1 cellular context compared by ENCODE assay signal in the genomic region with DNA sequence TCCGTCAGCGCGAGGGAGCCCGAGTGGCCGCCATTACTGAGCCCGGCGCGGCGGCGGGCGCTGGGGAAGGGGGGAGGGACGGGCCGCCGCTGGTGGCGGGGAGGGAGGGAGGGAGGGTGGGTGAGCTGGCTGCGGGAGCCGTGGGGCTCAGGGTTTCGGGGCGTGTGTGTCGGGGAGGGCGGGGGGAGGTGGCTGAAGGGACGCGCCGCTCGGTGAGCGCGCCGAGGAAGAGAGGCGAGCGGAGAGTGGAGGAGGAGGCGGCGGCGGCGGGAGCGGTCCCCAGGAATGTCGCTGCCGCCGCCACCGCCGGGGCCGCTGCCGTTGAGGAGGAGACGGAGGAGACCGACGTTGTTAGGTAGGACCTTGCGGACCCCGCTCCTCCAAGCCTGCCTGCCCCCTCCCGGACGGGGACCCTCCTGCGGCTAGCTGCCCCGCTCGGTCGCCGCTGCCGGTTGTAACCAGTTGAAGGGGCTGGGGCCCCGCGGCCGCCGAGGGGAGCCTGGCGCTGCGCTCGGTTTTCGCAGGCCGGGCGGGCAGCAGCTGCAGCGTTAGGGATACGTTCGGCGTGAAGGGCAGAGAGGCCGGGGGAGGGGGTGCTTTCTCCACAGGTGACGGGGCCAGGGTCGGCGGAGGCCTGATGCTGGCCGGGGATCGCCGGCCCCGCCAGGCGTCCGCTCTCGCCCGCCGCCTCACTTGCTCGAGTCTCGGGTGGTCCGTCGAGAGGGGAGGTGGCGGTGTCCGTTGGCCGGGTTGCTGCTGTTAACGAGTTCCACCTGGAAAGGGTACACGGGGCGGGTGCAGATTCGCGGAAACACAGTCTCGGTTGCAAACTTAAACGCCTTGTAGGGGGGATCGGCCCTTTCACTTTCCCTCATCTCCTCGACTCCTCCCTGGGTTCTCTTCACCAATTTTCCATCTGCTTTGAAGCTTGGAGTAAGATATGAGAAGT.
TF ChIP-seq lines count a peak whose summit lies in the region.

TSS of gene ARHGAP5 (plus strand) at position 224 of the 949 bp plus-strand sequence. CDS start 13,366 bp downstream, outside the sequence.

TF ChIP-seq in HepG2, 621 proteins besides CTCF, POLR2A, EP300 and RAD21 (continued from another document and continues in another):
- no peak for TF ChIP-seq GFI1 (CRISPR knock-in tag; IDR thresholded peaks at IDR 0.05; ENCODE audit: borderline replicate concordance)
- 0 out of 2 replicates have a peak, but pooled peaks have one; percentile 35 for TF ChIP-seq ZNF224 (CRISPR knock-in tag; IDR thresholded peaks at IDR 0.05)
- no peak; the same call in 1 of the 2 replicates for TF ChIP-seq TGIF2 (CRISPR knock-in tag; IDR thresholded peaks at IDR 0.05)
- no peak for TF ChIP-seq ZNF367 (CRISPR knock-in tag; IDR thresholded peaks at IDR 0.05; ENCODE audit: borderline replicate concordance)
- no peak for TF ChIP-seq TCF7L2 (IDR thresholded peaks at IDR 0.05; ENCODE audit: low read depth, low read length)
- peak; percentile 20; the same call in 1 of the 2 replicates for TF ChIP-seq ZNF263 (CRISPR knock-in tag; IDR thresholded peaks at IDR 0.05)
- TF ChIP-seq CSRNP2 (CRISPR knock-in tag; conservative IDR thresholded peaks at IDR 0.05; ENCODE audit: low read depth), result no peak
- TF ChIP-seq, protein P1, sequence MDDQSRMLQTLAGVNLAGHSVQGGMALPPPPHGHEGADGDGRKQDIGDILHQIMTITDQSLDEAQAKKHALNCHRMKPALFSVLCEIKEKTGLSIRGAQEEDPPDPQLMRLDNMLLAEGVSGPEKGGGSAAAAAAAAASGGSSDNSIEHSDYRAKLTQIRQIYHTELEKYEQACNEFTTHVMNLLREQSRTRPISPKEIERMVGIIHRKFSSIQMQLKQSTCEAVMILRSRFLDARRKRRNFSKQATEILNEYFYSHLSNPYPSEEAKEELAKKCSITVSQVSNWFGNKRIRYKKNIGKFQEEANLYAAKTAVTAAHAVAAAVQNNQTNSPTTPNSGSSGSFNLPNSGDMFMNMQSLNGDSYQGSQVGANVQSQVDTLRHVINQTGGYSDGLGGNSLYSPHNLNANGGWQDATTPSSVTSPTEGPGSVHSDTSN (CRISPR knock-in tag; IDR thresholded peaks at IDR 0.05; ENCODE audit: borderline replicate concordance), result no peak
- TF ChIP-seq CREB3 (CRISPR knock-in tag; IDR thresholded peaks at IDR 0.05), result no peak
- TF ChIP-seq ZNF770 (CRISPR knock-in tag; IDR thresholded peaks at IDR 0.05), result 0 out of 2 replicates have a peak, but pooled peaks have one; percentile 10
- 0 out of 2 replicates have a peak, but pooled peaks have one; percentile 55 for TF ChIP-seq SIN3A (IDR thresholded peaks at IDR 0.05; ENCODE audit: borderline replicate concordance, low read depth, low read length)
- TF ChIP-seq, protein P2, sequence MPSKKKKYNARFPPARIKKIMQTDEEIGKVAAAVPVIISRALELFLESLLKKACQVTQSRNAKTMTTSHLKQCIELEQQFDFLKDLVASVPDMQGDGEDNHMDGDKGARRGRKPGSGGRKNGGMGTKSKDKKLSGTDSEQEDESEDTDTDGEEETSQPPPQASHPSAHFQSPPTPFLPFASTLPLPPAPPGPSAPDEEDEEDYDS (CRISPR knock-in tag; IDR thresholded peaks at IDR 0.05), result no peak
- TF ChIP-seq ZNF256 (CRISPR knock-in tag; conservative IDR thresholded peaks at IDR 0.05), result 0 out of 2 replicates have a peak, but pooled peaks have one; percentile 83
- no peak; the same call in none of the 2 replicates for TF ChIP-seq MED1 (CRISPR knock-in tag; IDR thresholded peaks at IDR 0.05)
- TF ChIP-seq TAF1 (CRISPR knock-in tag; IDR thresholded peaks at IDR 0.05), result peak; percentile 86
- no peak for TF ChIP-seq ZIK1 (CRISPR knock-in tag; IDR thresholded peaks at IDR 0.05; ENCODE audit: borderline replicate concordance, low read depth)
- TF ChIP-seq, protein P3, sequence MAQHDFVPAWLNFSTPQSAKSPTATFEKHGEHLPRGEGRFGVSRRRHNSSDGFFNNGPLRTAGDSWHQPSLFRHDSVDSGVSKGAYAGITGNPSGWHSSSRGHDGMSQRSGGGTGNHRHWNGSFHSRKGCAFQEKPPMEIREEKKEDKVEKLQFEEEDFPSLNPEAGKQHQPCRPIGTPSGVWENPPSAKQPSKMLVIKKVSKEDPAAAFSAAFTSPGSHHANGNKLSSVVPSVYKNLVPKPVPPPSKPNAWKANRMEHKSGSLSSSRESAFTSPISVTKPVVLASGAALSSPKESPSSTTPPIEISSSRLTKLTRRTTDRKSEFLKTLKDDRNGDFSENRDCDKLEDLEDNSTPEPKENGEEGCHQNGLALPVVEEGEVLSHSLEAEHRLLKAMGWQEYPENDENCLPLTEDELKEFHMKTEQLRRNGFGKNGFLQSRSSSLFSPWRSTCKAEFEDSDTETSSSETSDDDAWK (CRISPR knock-in tag; IDR thresholded peaks at IDR 0.05), result no peak
- peak; percentile 36; the same call in 1 of the 2 replicates for TF ChIP-seq ZNF317 (CRISPR knock-in tag; IDR thresholded peaks at IDR 0.05)
- peak; percentile 64 for TF ChIP-seq DMAP1 (CRISPR knock-in tag; IDR thresholded peaks at IDR 0.05)
- no peak for TF ChIP-seq ZNF33A (CRISPR knock-in tag; IDR thresholded peaks at IDR 0.05; ENCODE audit: borderline replicate concordance)
- no peak for TF ChIP-seq NFRKB (IDR thresholded peaks at IDR 0.05)
- TF ChIP-seq ZBTB49 (CRISPR knock-in tag; IDR thresholded peaks at IDR 0.05; ENCODE audit: borderline replicate concordance), result no peak
- TF ChIP-seq SNAPC2 (CRISPR knock-in tag; IDR thresholded peaks at IDR 0.05), result peak; percentile 35
- TF ChIP-seq, protein P4, sequence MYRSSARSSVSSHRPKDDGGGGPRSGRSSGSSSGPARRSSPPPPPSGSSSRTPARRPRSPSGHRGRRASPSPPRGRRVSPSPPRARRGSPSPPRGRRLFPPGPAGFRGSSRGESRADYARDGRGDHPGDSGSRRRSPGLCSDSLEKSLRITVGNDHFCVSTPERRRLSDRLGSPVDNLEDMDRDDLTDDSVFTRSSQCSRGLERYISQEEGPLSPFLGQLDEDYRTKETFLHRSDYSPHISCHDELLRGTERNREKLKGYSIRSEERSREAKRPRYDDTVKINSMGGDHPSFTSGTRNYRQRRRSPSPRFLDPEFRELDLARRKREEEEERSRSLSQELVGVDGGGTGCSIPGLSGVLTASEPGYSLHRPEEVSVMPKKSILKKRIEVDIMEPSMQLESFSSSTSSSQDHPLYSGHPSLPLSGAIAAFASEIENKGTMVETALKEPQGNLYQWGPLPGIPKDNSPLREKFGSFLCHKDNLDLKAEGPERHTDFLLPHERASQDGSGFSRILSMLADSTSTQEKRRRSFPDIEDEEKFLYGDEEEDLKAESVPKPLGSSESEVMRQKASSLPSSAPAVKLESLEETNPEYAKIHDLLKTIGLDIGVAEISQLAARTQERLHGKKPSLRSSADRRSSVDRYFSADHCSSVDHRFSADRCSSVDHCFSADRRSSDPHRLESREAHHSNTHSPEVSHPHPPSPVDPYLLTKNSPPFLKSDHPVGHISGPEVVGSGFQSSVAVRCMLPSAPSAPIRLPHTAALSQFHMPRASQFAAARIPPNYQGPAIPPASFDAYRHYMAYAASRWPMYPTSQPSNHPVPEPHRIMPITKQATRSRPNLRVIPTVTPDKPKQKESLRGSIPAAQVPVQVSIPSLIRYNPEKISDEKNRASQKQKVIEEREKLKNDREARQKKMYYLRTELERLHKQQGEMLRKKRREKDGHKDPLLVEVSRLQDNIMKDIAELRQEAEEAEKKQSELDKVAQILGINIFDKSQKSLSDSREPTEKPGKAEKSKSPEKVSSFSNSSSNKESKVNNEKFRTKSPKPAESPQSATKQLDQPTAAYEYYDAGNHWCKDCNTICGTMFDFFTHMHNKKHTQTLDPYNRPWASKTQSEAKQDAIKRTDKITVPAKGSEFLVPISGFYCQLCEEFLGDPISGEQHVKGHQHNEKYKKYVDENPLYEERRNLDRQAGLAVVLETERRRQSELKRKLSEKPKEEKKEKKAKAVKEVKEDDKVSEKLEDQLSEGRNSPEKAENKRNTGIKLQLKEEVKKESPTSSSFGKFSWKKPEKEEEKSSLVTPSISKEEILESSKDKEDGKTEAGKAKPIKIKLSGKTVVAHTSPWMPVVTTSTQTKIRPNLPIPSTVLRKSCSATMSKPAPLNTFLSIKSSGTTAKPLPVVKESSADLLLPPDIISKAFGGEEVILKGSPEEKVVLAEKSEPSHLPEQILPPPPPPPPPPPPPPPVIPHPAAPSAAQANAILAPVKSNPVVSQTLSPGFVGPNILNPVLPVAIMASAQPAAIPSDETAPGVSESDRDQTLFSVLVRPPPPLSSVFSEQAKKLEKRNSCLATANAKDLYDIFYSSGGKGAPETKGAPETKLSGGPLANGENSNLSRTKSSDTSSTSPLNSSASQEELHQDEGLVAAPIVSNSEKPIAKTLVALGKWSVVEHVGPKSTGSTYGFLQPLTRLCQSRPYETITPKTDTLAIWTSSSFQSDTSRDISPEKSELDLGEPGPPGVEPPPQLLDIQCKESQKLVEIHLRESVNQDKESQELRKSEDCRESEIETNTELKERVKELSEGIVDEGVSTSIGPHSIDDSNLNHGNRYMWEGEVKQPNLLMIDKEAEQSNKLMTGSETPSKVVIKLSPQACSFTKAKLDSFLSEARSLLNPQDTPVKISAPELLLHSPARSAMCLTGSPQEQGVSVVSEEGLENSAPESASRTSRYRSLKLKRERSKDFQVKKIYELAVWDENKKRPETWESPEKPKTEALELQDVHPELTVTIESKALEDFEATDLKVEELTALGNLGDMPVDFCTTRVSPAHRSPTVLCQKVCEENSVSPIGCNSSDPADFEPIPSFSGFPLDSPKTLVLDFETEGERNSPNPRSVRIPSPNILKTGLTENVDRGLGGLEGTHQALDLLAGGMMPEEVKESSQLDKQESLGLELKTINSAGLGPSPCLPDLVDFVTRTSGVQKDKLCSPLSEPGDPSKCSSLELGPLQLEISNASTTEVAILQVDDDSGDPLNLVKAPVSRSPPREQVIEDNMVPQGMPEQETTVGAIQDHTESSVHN (CRISPR knock-in tag; IDR thresholded peaks at IDR 0.05), result no peak; the same call in 1 of the 2 replicates
- TF ChIP-seq THAP7 (CRISPR knock-in tag; IDR thresholded peaks at IDR 0.05), result peak; percentile 83
- peak; percentile 60; the same call in 1 of the 2 replicates for TF ChIP-seq ZNF543 (CRISPR knock-in tag; IDR thresholded peaks at IDR 0.05)
- peak; percentile 82; the same call in 1 of the 2 replicates for TF ChIP-seq ZNF709 (CRISPR knock-in tag; IDR thresholded peaks at IDR 0.05)
- TF ChIP-seq ZNF225 (CRISPR knock-in tag; IDR thresholded peaks at IDR 0.05), result no peak; the same call in 1 of the 2 replicates
- TF ChIP-seq SOX13 (IDR thresholded peaks at IDR 0.05), result peak; percentile 27; the same call in 1 of the 2 replicates
- TF ChIP-seq SOX13 (CRISPR knock-in tag; conservative IDR thresholded peaks at IDR 0.05 in 1 of 2, IDR thresholded peaks at IDR 0.05 in 1 of 2), result peak; percentile 35 to 93; a peak in 3 of 4 replicates
